In genomic region chr5:4188704-4189103, GRCh38 we compare ENCODE assay signal across 13 cellular contexts.
"Had no signal": no experiment of that assay in that cellular context is flagged by ENCODE, and none has a peak within 500 bp of the region (broad histone marks: within the 10 kb centered on the region; RNA-seq: fewer than 3 reads in every experiment).

No MANE protein-coding gene starts in this region.

- DNase-seq: amniotic stem cell; cortex of kidney; effector memory CD4-positive, alpha-beta T cell; kidney; left ventricle myocardium inferior; stimulated activated CD4-positive, alpha-beta T cell treated with anti-CD3 and anti-CD28 coated beads, Interleukin-4, amount 100 ng/mL, for 4 hours; tibial artery had no signal

- H3K36me3 Mint-ChIP-seq: activated CD4-positive, alpha-beta memory T cell treated with anti-CD3 and anti-CD28 coated beads for 36 hours; activated naive CD4-positive, alpha-beta T cell treated with anti-CD3 and anti-CD28 coated beads, Interleukin-2, amount 50 U/mL, for 24 hours; brain had no signal

- H3K36me3 ChIP-seq: left ventricle myocardium inferior, tibial artery, vagina had no signal

- H3K4me3 Mint-ChIP-seq: activated naive CD4-positive, alpha-beta T cell treated with anti-CD3 and anti-CD28 coated beads, Interleukin-2, amount 50 U/mL, for 24 hours; central memory CD8-positive, alpha-beta T cell; T-helper 1 cell treated with Interleukin-12 subunit alpha and Interleukin-12 subunit beta and Interleukin-4 antibody, amounts not matched to agents 30 μg/mL and 1 μg/mL, for 36 hours had no signal

- H3K4me1 ChIP-seq: left ventricle myocardium inferior, tibial artery, vagina had no signal

- H3K27ac Mint-ChIP-seq: activated CD4-positive, alpha-beta memory T cell treated with anti-CD3 and anti-CD28 coated beads for 36 hours; activated naive CD4-positive, alpha-beta T cell treated with anti-CD3 and anti-CD28 coated beads, Interleukin-2, amount 50 U/mL, for 24 hours; brain had no signal

- H3K27ac ChIP-seq: left ventricle myocardium inferior, tibial artery, vagina had no signal

- H3K4me3 ChIP-seq: left ventricle myocardium inferior, tibial artery, vagina had no signal

- H3K4me1 Mint-ChIP-seq: activated naive CD4-positive, alpha-beta T cell treated with anti-CD3 and anti-CD28 coated beads, Interleukin-2, amount 50 U/mL, for 24 hours; brain; central memory CD8-positive, alpha-beta T cell had no signal

- H3K9me3 ChIP-seq: tibial artery had no signal

- H3K27me3 ChIP-seq: tibial artery, vagina had no signal

- H3K27me3 Mint-ChIP-seq: activated CD4-positive, alpha-beta memory T cell treated with anti-CD3 and anti-CD28 coated beads for 36 hours; activated naive CD4-positive, alpha-beta T cell treated with anti-CD3 and anti-CD28 coated beads, Interleukin-2, amount 50 U/mL, for 24 hours; central memory CD8-positive, alpha-beta T cell had no signal
